Comparison of ENCODE assay signal across 9 cellular contexts in the genomic region with DNA sequence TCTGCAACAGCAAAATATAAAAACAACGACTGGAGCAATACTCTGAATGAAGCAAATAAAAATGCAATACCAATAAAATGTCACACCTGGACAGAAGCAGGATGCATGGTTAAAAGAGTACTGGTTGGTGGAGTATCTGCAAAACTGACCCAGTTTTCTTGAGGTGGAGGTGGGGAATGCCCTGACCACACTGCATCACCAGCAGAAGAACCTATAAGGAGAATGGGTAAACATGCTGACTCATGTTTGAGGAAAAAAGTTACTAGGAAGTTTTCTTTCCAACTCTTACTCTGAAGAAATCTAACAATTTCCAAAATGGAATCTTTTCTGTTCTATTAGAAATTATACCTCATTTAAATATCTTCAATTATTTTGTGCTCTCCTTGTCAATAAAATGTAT. TPM values are rescaled to one million over a fixed set of nuclear protein-coding genes. Genes with fewer than 3 reads are reported as not detected.
DNase-seq lines count a peak whose midpoint lies in the region; ATAC-seq, FAIRE-seq and TF ChIP-seq lines count a peak whose summit lies in the region.
"Had no signal": no experiment of that assay in that cellular context is flagged by ENCODE, and none has a peak within 500 bp of the region (broad histone marks: within the 10 kb centered on the region; RNA-seq: fewer than 3 reads in every experiment).

No MANE protein-coding gene starts in this region.

- no peak overlapping the region for H2BK5ac ChIP-seq in mesenchymal stem cell (ENCODE audit: low read depth, low read length, poor library complexity, severe bottlenecking)

- no peak overlapping the region for H2AK5ac ChIP-seq in mesenchymal stem cell (ENCODE audit: low read length, severe bottlenecking)

- TF ChIP-seq CTCF in GM13977 (IDR thresholded peaks at IDR 0.05; ENCODE audit: extremely low read depth, insufficient read depth, missing control alignments) = no peak

- H3K9ac ChIP-seq in adipocyte (ENCODE audit: low read length) (no peak overlapping the region), mesenchymal stem cell (ENCODE audit: low read length) (peak overlapping the region; percentile 33)

- H2BK120ac ChIP-seq in mesenchymal stem cell (ENCODE audit: low read depth, low read length) = no peak overlapping the region

- no peak overlapping the region for H2BK15ac ChIP-seq in mesenchymal stem cell (ENCODE audit: low read depth, poor library complexity, severe bottlenecking)

- no peak for FAIRE-seq in frontal cortex (lab: Jason Lieb, UNC)

- peak; percentile 13 for DNase-seq in GM13977 (ENCODE audit: low spot score)
- peak; percentile 58 for DNase-seq in adipocyte (ENCODE audit: low read depth)
- peak; percentile 84 for DNase-seq in mesenchymal stem cell
- no peak for DNase-seq in frontal cortex (ENCODE audit: low spot score in 2 of 2)
- DNase-seq in C1 segment of cervical spinal cord (lab: John Stamatoyannopoulos, UW) = no peak
- no peak for DNase-seq in cardiac septum (ENCODE audit: low spot score)
- DNase-seq: NCI-H1436 had no signal

- H3K4me2 ChIP-seq in mesenchymal stem cell (ENCODE audit: low read length, poor library complexity, severe bottlenecking) = no peak overlapping the region

- no peaks in the 10 kb centered on the region for H3K9me3 ChIP-seq in adipocyte (ENCODE audit: control insufficient read depth, low read length)
- H3K9me3 ChIP-seq in mesenchymal stem cell (ENCODE audit: control insufficient read depth, low read length) = no peaks in the 10 kb centered on the region
- H3K9me3 ChIP-seq: gastroesophageal sphincter had no signal

- H3K18ac ChIP-seq in mesenchymal stem cell (ENCODE audit: low read depth in 1 of 2, low read length in 2 of 2) = no peak overlapping the region

- H4K91ac ChIP-seq in mesenchymal stem cell (ENCODE audit: low read length) = no peak overlapping the region

- in situ Hi-C loops in GM13977 (cut with MboI; ENCODE audit: low pct_unique_long_range_greater_than_20kb, low sequenced_read_pairs, unreplicated experiment) = no loop called here

- H4K8ac ChIP-seq in mesenchymal stem cell (ENCODE audit: low read length) = no peak overlapping the region

- H3K79me1 ChIP-seq in mesenchymal stem cell (replicated peaks; ENCODE audit: low read length, poor library complexity, severe bottlenecking) = peaks cover 5% of the 10 kb centered on the region

- H3K36me3 ChIP-seq in adipocyte (ENCODE audit: control insufficient read depth, insufficient read depth, low read length, severe bottlenecking) (peaks cover 16% of the 10 kb centered on the region), mesenchymal stem cell (ENCODE audit: control insufficient read depth in 1 of 2, insufficient read depth in 2 of 2, low read depth in 1 of 2, low read length in 2 of 2) (peaks cover 10 to 51% of the 10 kb centered on the region in 2 experiments)

- H2AFZ ChIP-seq in mesenchymal stem cell (ENCODE audit: low read depth, low read length) = no peak overlapping the region

- H3K27me3 ChIP-seq in adipocyte (replicated peaks; ENCODE audit: control insufficient read depth, insufficient read depth, low read length) (no peaks in the 10 kb centered on the region), mesenchymal stem cell (ENCODE audit: control insufficient read depth in 1 of 2, insufficient read depth in 1 of 2, low read length in 2 of 2) (no peaks in the 10 kb centered on the region)
- H3K27me3 ChIP-seq: gastroesophageal sphincter had no signal

- H3K4me3 ChIP-seq in adipocyte (ENCODE audit: low read length) = no peak overlapping the region
- H3K4me3 ChIP-seq in mesenchymal stem cell (ENCODE audit: insufficient read depth in 1 of 2, low read depth in 1 of 2, low read length in 2 of 2) = no peak overlapping the region
- H3K4me3 ChIP-seq: gastroesophageal sphincter had no signal

- H3K4ac ChIP-seq in mesenchymal stem cell (ENCODE audit: low read depth in 1 of 2, low read length in 2 of 2) = no peak overlapping the region

- ATAC-seq in HG02884 (IDR thresholded peaks at IDR 0.05; ENCODE audit: unreplicated experiment) = peak; percentile 69
- ATAC-seq: gastroesophageal sphincter had no signal

- no peak overlapping the region for H3K14ac ChIP-seq in mesenchymal stem cell (ENCODE audit: low read length in 2 of 2)

- H3K23ac ChIP-seq in mesenchymal stem cell (ENCODE audit: low read length in 2 of 2) = no peak overlapping the region

- no peak overlapping the region for H2BK12ac ChIP-seq in mesenchymal stem cell (ENCODE audit: low read length in 2 of 2)

- H3K4me1 ChIP-seq in adipocyte (ENCODE audit: control insufficient read depth, insufficient read depth, low read length) = peaks cover 10% of the 10 kb centered on the region
- H3K4me1 ChIP-seq in mesenchymal stem cell (ENCODE audit: control insufficient read depth, insufficient read depth, low read depth, low read length) = no peaks in the 10 kb centered on the region

- no CpG with 5 or more reads among the region's 1 CpG for WGBS in mesenchymal stem cell

- no peak overlapping the region for H3K27ac ChIP-seq in mesenchymal stem cell (ENCODE audit: low read length, poor library complexity, severe bottlenecking)
- H3K27ac ChIP-seq: gastroesophageal sphincter had no signal

- intact Hi-C loops in cardiac septum (cut with DNase I) = no loop called here

RNA-seq across cellular contexts. Expression of gene REPS1, which starts 43.6 kb away (rescaled TPM):
- polyA plus RNA-seq in mesenchymal stem cell (2013, experiment 1 of 2) = 26.9 TPM
- polyA plus RNA-seq in mesenchymal stem cell (2013, experiment 2 of 2) = 27.0 TPM
- 133 TPM for total RNA-seq in frontal cortex
- total RNA-seq in cardiac septum = 43.0 TPM

Comparison
In these comparisons a context has a peak if more than half of its experiments do, and no peak if none do; other contexts are left out.
1. DNase-seq: peak in GM13977 (single experiment), adipocyte (single experiment) and mesenchymal stem cell (single experiment); none in frontal cortex (0 of 2), C1 segment of cervical spinal cord (0 of 14) and cardiac septum (single experiment).